In genomic region chr1:226886142-226886901, GRCh38 we compare ENCODE assay signal across 1 cellular context.
TF ChIP-seq lines count a peak whose summit lies in the region.

No MANE protein-coding gene starts in this region.

TF ChIP-seq in HepG2, 621 proteins besides CTCF, POLR2A, EP300 and RAD21:
- no peak for TF ChIP-seq MXI1 (IDR thresholded peaks at IDR 0.05; ENCODE audit: borderline replicate concordance, low read depth, low read length)
- no peak for TF ChIP-seq HMGA1 (CRISPR knock-in tag; conservative IDR thresholded peaks at IDR 0.05)
